19 cellular contexts compared by ENCODE assay signal in the genomic region with DNA sequence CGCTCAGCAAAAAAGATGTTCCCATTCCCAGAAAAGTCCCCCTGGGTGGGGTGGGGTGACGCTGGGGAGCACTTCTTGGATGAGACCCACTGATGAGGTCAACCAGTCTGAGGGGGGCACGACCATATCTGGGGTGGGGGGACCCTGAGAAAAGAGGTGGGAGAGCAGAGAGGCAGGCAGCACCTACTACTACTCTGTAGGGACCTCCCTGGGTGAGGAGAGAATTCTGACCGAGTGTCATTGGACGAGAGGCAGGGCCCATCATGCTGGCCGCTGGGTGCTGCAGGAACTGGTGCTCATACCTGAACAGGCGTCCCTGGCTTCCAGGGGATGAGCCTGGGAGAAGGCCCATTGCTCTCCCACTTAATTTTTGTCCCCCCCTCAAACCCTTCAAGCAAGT.
DNase-seq lines count a peak whose midpoint lies in the region; ATAC-seq and TF ChIP-seq lines count a peak whose summit lies in the region.
"Had no signal": no experiment of that assay in that cellular context is flagged by ENCODE, and none has a peak within 500 bp of the region (broad histone marks: within the 10 kb centered on the region; RNA-seq: fewer than 3 reads in every experiment).

No MANE protein-coding gene starts in this region.

- H3K27ac ChIP-seq in RWPE1 (peak overlapping the region; percentile 90), colonic mucosa (no peak overlapping the region), body of pancreas (no peak overlapping the region)
- H3K27ac ChIP-seq: neutrophil, upper lobe of right lung had no signal

- H3K9me3 ChIP-seq in colonic mucosa: no peaks in the 10 kb centered on the region
- H3K9me3 ChIP-seq in body of pancreas: no peaks in the 10 kb centered on the region
- H3K9me3 ChIP-seq: neutrophil, upper lobe of right lung had no signal

- H3K27me3 Mint-ChIP-seq in natural killer cell treated with Interleukin-12 subunit alpha and Interleukin-12 subunit beta and Interleukin-15 and Interleukin-18, amount 100 ng/mL, for 72 hours: no peaks in the 10 kb centered on the region

- POLR2A ChIA-PET in RWPE1 (lab: Yijun Ruan, JAX; ENCODE audit: low non-redundant PET): no interaction called here

- H3K27ac Mint-ChIP-seq in natural killer cell treated with Interleukin-12 subunit alpha and Interleukin-12 subunit beta and Interleukin-15 and Interleukin-18, amount 100 ng/mL, for 72 hours: no peak overlapping the region

- no peak for ATAC-seq in activated CD4-positive, CD25-positive, alpha-beta regulatory T cell treated with anti-CD3 and anti-CD28 coated beads, Interleukin-2, amount 50 U/mL, for 24 hours
- ATAC-seq in natural killer cell treated with Interleukin-12 subunit alpha and Interleukin-12 subunit beta and Interleukin-15 and Interleukin-18, amount 100 ng/mL, for 72 hours: no peak
- ATAC-seq in body of pancreas: no peak
- ATAC-seq: upper lobe of right lung had no signal

- TF ChIP-seq POLR2A in body of pancreas (IDR thresholded peaks at IDR 0.05): no peak

- peaks cover 4% of the 10 kb centered on the region for H3K36me3 Mint-ChIP-seq in natural killer cell treated with Interleukin-12 subunit alpha and Interleukin-12 subunit beta and Interleukin-15 and Interleukin-18, amount 100 ng/mL, for 72 hours

- intact Hi-C loops in colonic mucosa (cut with DNase I) (loop anchor here (5.0 to 10.0 kb wide), 2 partner anchors 161 to 283 kb away; a partner anchor contains a TSS), body of pancreas (cut with DNase I) (loop anchor here (5.0 to 10.0 kb wide), 2 partner anchors 81 to 273 kb away; no protein-coding TSS in a partner anchor)

- no peaks in the 10 kb centered on the region for H3K27me3 ChIP-seq in colonic mucosa
- no peaks in the 10 kb centered on the region for H3K27me3 ChIP-seq in body of pancreas

- no peaks in the 10 kb centered on the region for H3K9me3 Mint-ChIP-seq in natural killer cell treated with Interleukin-12 subunit alpha and Interleukin-12 subunit beta and Interleukin-15 and Interleukin-18, amount 100 ng/mL, for 72 hours

- DNase-seq in activated CD4-positive, CD25-positive, alpha-beta regulatory T cell treated with anti-CD3 and anti-CD28 coated beads, Interleukin-2, amount 50 U/mL, for 72 hours: peak; percentile 26
- DNase-seq in RWPE1 (ENCODE audit: low spot score) (no peak), colonic mucosa (peak; percentile 17), body of pancreas (no peak), NCI-H187 treated with DMSO at 0.1 percent for 48 hours (lab: John Stamatoyannopoulos, UW) (no peak), NCI-H128 (lab: John Stamatoyannopoulos, UW; ENCODE audit: unreplicated experiment) (no peak)
- DNase-seq in natural killer cell treated with Interleukin-12 subunit alpha and Interleukin-12 subunit beta and Interleukin-15 and Interleukin-18, amount 100 ng/mL, for 72 hours (ENCODE audit: low spot score): peak; percentile 12
- DNase-seq: 8988T, activated gamma-delta T cell treated with Interleukin-2 at 50 U/mL for 16 hours, GDM1, GOT3, NCI-H1105, NCI-H2081, NCI-H446, SIG-M5 had no signal

- no peak for TF ChIP-seq CTCF in RWPE1 (conservative IDR thresholded peaks at IDR 0.05; ENCODE audit: low read depth)
- TF ChIP-seq CTCF in colonic mucosa (IDR thresholded peaks at IDR 0.05): no peak
- no peak for TF ChIP-seq CTCF in body of pancreas (IDR thresholded peaks at IDR 0.05)

- H3K36me3 ChIP-seq in colonic mucosa (no peaks in the 10 kb centered on the region), body of pancreas (replicated peaks in 1 of 2; ENCODE audit: insufficient read depth in 1 of 2, low read depth in 2 of 2) (no peaks in the 10 kb centered on the region)
- H3K36me3 ChIP-seq: neutrophil, upper lobe of right lung had no signal

- H3K4me1 ChIP-seq in colonic mucosa (peaks cover 15% of the 10 kb centered on the region), body of pancreas (peaks cover 29% of the 10 kb centered on the region)

- 68 to 82% methylated on average over 4 to 7 of the region's 7 CpGs for WGBS in body of pancreas, 2 donors

- H3K4me1 Mint-ChIP-seq in natural killer cell treated with Interleukin-12 subunit alpha and Interleukin-12 subunit beta and Interleukin-15 and Interleukin-18, amount 100 ng/mL, for 72 hours (ENCODE audit: low read depth in 2 of 2): peaks cover 34 to 39% of the 10 kb centered on the region in 2 donors

- H3K4me3 ChIP-seq in colonic mucosa (no peak overlapping the region), body of pancreas (no peak overlapping the region)
- H3K4me3 ChIP-seq: lung, upper lobe of right lung had no signal

- peak overlapping the region in 1 of 2 donors; percentile 5 for H3K9ac ChIP-seq in colonic mucosa (ENCODE audit: low read depth in 2 of 2, low read length in 2 of 2)

- CTCF ChIA-PET in RWPE1 (lab: Yijun Ruan, JAX): interaction anchor here (0.6 kb wide), 1 partner anchor 591 kb away, joined by 4 read pairs; no protein-coding TSS in a partner anchor

- H3K4me3 Mint-ChIP-seq in natural killer cell treated with Interleukin-12 subunit alpha and Interleukin-12 subunit beta and Interleukin-15 and Interleukin-18, amount 100 ng/mL, for 72 hours: no peak overlapping the region

Comparison
In these comparisons a context has a peak if more than half of its experiments do, and no peak if none do; other contexts are left out.
1. DNase-seq: peak in activated CD4-positive, CD25-positive, alpha-beta regulatory T cell treated with anti-CD3 and anti-CD28 coated beads, Interleukin-2, amount 50 U/mL, for 72 hours (single experiment), colonic mucosa (single experiment) and natural killer cell treated with Interleukin-12 subunit alpha and Interleukin-12 subunit beta and Interleukin-15 and Interleukin-18, amount 100 ng/mL, for 72 hours (single experiment); none in RWPE1 (single experiment), body of pancreas (0 of 4), NCI-H187 treated with DMSO at 0.1 percent for 48 hours (single experiment) and NCI-H128 (single experiment).